In genomic region chr20:19313342-19314069, GRCh38 we compare ENCODE assay signal across 13 cellular contexts.
DNase-seq lines count a peak whose midpoint lies in the region; ATAC-seq and TF ChIP-seq lines count a peak whose summit lies in the region.
"Had no signal": no experiment of that assay in that cellular context is flagged by ENCODE, and none has a peak within 500 bp of the region (broad histone marks: within the 10 kb centered on the region; RNA-seq: fewer than 3 reads in every experiment).

No MANE protein-coding gene starts in this region.

- WGBS in endodermal cell (ENCODE audit: insufficient coverage in 1 of 2, insufficient read length in 1 of 2), 2 experiments, result 90 to 94% methylated on average over 5 to 6 of the region's 6 CpGs

- TF ChIP-seq CTCF in endodermal cell (conservative IDR thresholded peaks at IDR 0.05) (no peak), osteocyte (IDR thresholded peaks at IDR 0.05) (no peak), omental fat pad (IDR thresholded peaks at IDR 0.05) (no peak)

- H3K27me3 ChIP-seq in endodermal cell (ENCODE audit: control insufficient read depth, insufficient read depth, low read length, poor library complexity, severe bottlenecking), result no peaks in the 10 kb centered on the region

- in situ Hi-C loops in KBM-7 (cut with MboI; ENCODE audit: low pct_unique_long_range_greater_than_20kb, low sequenced_read_pairs), result no loop called here

- H3K4me3 ChIP-seq in endodermal cell (ENCODE audit: low read length), result no peak overlapping the region
- H3K4me3 ChIP-seq: A549, HAP-1 had no signal

- H3K36me3 Mint-ChIP-seq in endodermal cell (ENCODE audit: low read depth), result no peaks in the 10 kb centered on the region
- H3K36me3 Mint-ChIP-seq in osteocyte (ENCODE audit: unreplicated experiment), result no peaks in the 10 kb centered on the region
- H3K36me3 Mint-ChIP-seq: CD8-positive, alpha-beta memory T cell had no signal

- no peak overlapping the region for H3K27ac ChIP-seq in endodermal cell (ENCODE audit: low read depth, low read length)
- H3K27ac ChIP-seq: A549 had no signal

- no peaks in the 10 kb centered on the region for H3K9me3 Mint-ChIP-seq in endodermal cell
- H3K9me3 Mint-ChIP-seq in osteocyte (ENCODE audit: unreplicated experiment), result no peaks in the 10 kb centered on the region

- H3K36me3 ChIP-seq in endodermal cell (ENCODE audit: control insufficient read depth, insufficient read depth, low read length), result no peaks in the 10 kb centered on the region
- H3K36me3 ChIP-seq: HAP-1 had no signal

- DNase-seq in endodermal cell, result peak; percentile 21
- DNase-seq in osteocyte (ENCODE audit: extremely low spot score, unreplicated experiment), result peak; percentile 36
- no peak for DNase-seq in omental fat pad (ENCODE audit: low spot score)
- no peak for DNase-seq in C1 segment of cervical spinal cord (lab: John Stamatoyannopoulos, UW)
- DNase-seq in KBM-7, result no peak
- DNase-seq: Caco-2; CD8-positive, alpha-beta memory T cell; DMS53; GF-D8 had no signal

- H3K9me3 ChIP-seq in endodermal cell (ENCODE audit: control insufficient read depth, low read length), result no peaks in the 10 kb centered on the region
- H3K9me3 ChIP-seq: A549, Caco-2, HAP-1 had no signal

- H3K4me1 Mint-ChIP-seq in endodermal cell (no peaks in the 10 kb centered on the region), osteocyte (ENCODE audit: unreplicated experiment) (no peaks in the 10 kb centered on the region)

- ATAC-seq in esophagus mucosa (peak; percentile 84), GM19328 (IDR thresholded peaks at IDR 0.05; ENCODE audit: unreplicated experiment) (no peak), omental fat pad (ENCODE audit: low FRiP score) (no peak)
- ATAC-seq: A549 had no signal

- no peak overlapping the region for H3K9ac ChIP-seq in endodermal cell (ENCODE audit: extremely low read depth, low read length, poor library complexity, severe bottlenecking)

- H3K27me3 Mint-ChIP-seq in endodermal cell (ENCODE audit: insufficient read depth) (no peaks in the 10 kb centered on the region), osteocyte (ENCODE audit: unreplicated experiment) (no peaks in the 10 kb centered on the region)

- no peaks in the 10 kb centered on the region for H3K4me1 ChIP-seq in endodermal cell (ENCODE audit: control insufficient read depth, insufficient read depth, low read length)
- H3K4me1 ChIP-seq: A549, HAP-1 had no signal

- H3K4me3 Mint-ChIP-seq in endodermal cell, result no peak overlapping the region
- no peak overlapping the region for H3K4me3 Mint-ChIP-seq in osteocyte (ENCODE audit: unreplicated experiment)
- H3K4me3 Mint-ChIP-seq: CD8-positive, alpha-beta memory T cell had no signal

- H3K27ac Mint-ChIP-seq in endodermal cell (no peak overlapping the region), osteocyte (ENCODE audit: unreplicated experiment) (no peak overlapping the region)
- H3K27ac Mint-ChIP-seq: CD8-positive, alpha-beta memory T cell had no signal

Comparison
In these comparisons a context has a peak if more than half of its experiments do, and no peak if none do; other contexts are left out.
1. DNase-seq: peak in endodermal cell (single experiment) and osteocyte (single experiment); none in omental fat pad (single experiment), C1 segment of cervical spinal cord (0 of 14) and KBM-7 (single experiment).